Comparison of ENCODE assay signal across 8 cellular contexts in genomic region chr11:75204685-75205667, GRCh38. TPM values are rescaled to one million over a fixed set of nuclear protein-coding genes. Genes with fewer than 3 reads are reported as not detected.
A peak's percentile ranks its signal among the peaks of the same experiment; 100 is the strongest.
DNase-seq lines count a peak whose midpoint lies in the region; ATAC-seq, FAIRE-seq and TF ChIP-seq lines count a peak whose summit lies in the region.

No MANE protein-coding gene starts in this region.

- H3K27me3 Mint-ChIP-seq in WTC11 (ENCODE audit: low read depth): no peaks in the 10 kb centered on the region; the same call in 1 of the 2 replicates

- ATAC-seq in WTC11 (peak; percentile 95), HG02571 (IDR thresholded peaks at IDR 0.05; ENCODE audit: unreplicated experiment) (no peak)

- peaks cover 28% of the 10 kb centered on the region for H3K4me1 Mint-ChIP-seq in WTC11

- H3K27ac Mint-ChIP-seq in WTC11: no peak overlapping the region

- no peak for FAIRE-seq in bronchial epithelial cell (lab: Jason Lieb, UNC)

- CTCF ChIA-PET in WTC11 (lab: Charles Lee): interaction anchor here (0.5 to 11.6 kb wide), 61 partner anchors 9 to 1160 kb away, joined by 3 to 590 read pairs (median 7); partner anchors contain the start of genes NEU3, SLCO2B1 and TPBGL

- no peaks in the 10 kb centered on the region for H3K36me3 ChIP-seq in bronchial epithelial cell (ENCODE audit: control insufficient read depth, insufficient read depth, low read length)

- H3K27me3 ChIP-seq in bronchial epithelial cell (ENCODE audit: control insufficient read depth, insufficient read depth, low read length): no peaks in the 10 kb centered on the region

- no peak overlapping the region for H3K4me3 ChIP-seq in HFF-Myc (replicated peaks; ENCODE audit: low read depth, low read length)
- no peak overlapping the region for H3K4me3 ChIP-seq in bronchial epithelial cell (ENCODE audit: low read depth, low read length)

- DNase-seq in DMS153 (lab: John Stamatoyannopoulos, UW) (peak; percentile 44), HFF-Myc (ENCODE audit: extremely low read depth, low read depth) (peak; percentile 65), NCI-H2196 treated with DMSO at 0.1 percent for 48 hours (lab: John Stamatoyannopoulos, UW; ENCODE audit: unreplicated experiment) (peak; percentile 70), WTC11 (ENCODE audit: low spot score) (peak; percentile 94), bronchial epithelial cell (ENCODE audit: low read depth) (peak; percentile 63), islet precursor cell (peak; percentile 94)
- DNase-seq in stimulated activated CD4-positive, alpha-beta T cell treated with anti-CD3 and anti-CD28 coated beads, Interleukin-1b, Interleukin-23, amount 100 ng/mL, for 24 hours (ENCODE audit: low read depth in 4 of 4, low spot score in 1 of 4): peak; percentile 72 to 78 (median 76)

- H3K36me3 Mint-ChIP-seq in WTC11: no peaks in the 10 kb centered on the region

- H3K9me3 Mint-ChIP-seq in WTC11: no peaks in the 10 kb centered on the region

- POLR2A ChIA-PET in WTC11 (lab: Charles Lee): interaction anchor here (0.6 to 1.3 kb wide), 4 partner anchors 9 to 61 kb away, joined by 3 to 4 read pairs (median 3); no protein-coding TSS in a partner anchor

- TF ChIP-seq CTCF in HFF-Myc (IDR thresholded peaks at IDR 0.05; ENCODE audit: low read depth, low read length, missing control alignments) (peak; percentile 96), WTC11 (IDR thresholded peaks at IDR 0.05) (peak; percentile 95), bronchial epithelial cell (IDR thresholded peaks at IDR 0.05; ENCODE audit: insufficient read depth, low read length, severe bottlenecking) (peak; percentile 92)

- no peak overlapping the region for H3K4me3 Mint-ChIP-seq in WTC11

TF ChIP-seq in WTC11, 78 proteins besides CTCF, POLR2A, EP300 and RAD21:
- TF ChIP-seq ZNF121 (CRISPR knock-in tag; IDR thresholded peaks at IDR 0.05) (0 out of 2 replicates have a peak, but pooled peaks have one; percentile 24), GABPB1 (CRISPR knock-in tag; IDR thresholded peaks at IDR 0.05) (0 out of 2 replicates have a peak, but pooled peaks have one; percentile 15), ATF6 (CRISPR knock-in tag; IDR thresholded peaks at IDR 0.05) (no peak), ZNF263 (CRISPR knock-in tag; IDR thresholded peaks at IDR 0.05; ENCODE audit: low read depth) (peak; percentile 63; the same call in 1 of the 2 replicates), CBFB (CRISPR knock-in tag; IDR thresholded peaks at IDR 0.05; ENCODE audit: low read depth) (no peak)

RNA-seq across cellular contexts. Expression of gene TPBGL, which starts 35.6 kb away (rescaled TPM):
- total RNA-seq in WTC11 (2021): 0.37 to 0.78 TPM (median 0.60 TPM) in 3 replicates
- total RNA-seq in bronchial epithelial cell: not detected in 2 replicates

RNA-seq across cellular contexts. Expression of gene SLCO2B1, which starts 54.1 kb away (rescaled TPM):
- total RNA-seq in WTC11 (2021): 0.57 to 0.92 TPM (median 0.60 TPM) in 3 replicates
- total RNA-seq in bronchial epithelial cell: not detected in 2 replicates

Comparison
In these comparisons a context has a peak if more than half of its experiments do, and no peak if none do; other contexts are left out.
1. DNase-seq: peak in every context shown above with its lines; median percentile 94 in WTC11; 94 in islet precursor cell; 76 in stimulated activated CD4-positive, alpha-beta T cell treated with anti-CD3 and anti-CD28 coated beads, Interleukin-1b, Interleukin-23, amount 100 ng/mL, for 24 hours; 70 in NCI-H2196 treated with DMSO at 0.1 percent for 48 hours; 65 in HFF-Myc; 63 in bronchial epithelial cell; 44 in DMS153.